ENCODE assay signal across 1 cellular context in genomic region chr1:152047954-152048640, GRCh38.
TF ChIP-seq lines count a peak whose summit lies in the region.

No MANE protein-coding gene starts in this region.

TF ChIP-seq in HepG2, 621 proteins besides CTCF, POLR2A, EP300 and RAD21 (continued from another document and continues in another):
- no peak for TF ChIP-seq TRIM22 (IDR thresholded peaks at IDR 0.05)
- peak; percentile 59; the same call in 1 of the 2 replicates for TF ChIP-seq ZNF543 (CRISPR knock-in tag; IDR thresholded peaks at IDR 0.05)
- no peak for TF ChIP-seq EED (CRISPR knock-in tag; IDR thresholded peaks at IDR 0.05)
- no peak for TF ChIP-seq ZBTB2 (CRISPR knock-in tag; IDR thresholded peaks at IDR 0.05; ENCODE audit: low read depth)
- no peak; the same call in 1 of the 2 replicates for TF ChIP-seq HMGXB3 (CRISPR knock-in tag; IDR thresholded peaks at IDR 0.05; ENCODE audit: borderline replicate concordance)
- TF ChIP-seq XBP1 (CRISPR knock-in tag; IDR thresholded peaks at IDR 0.05), result no peak
- 0 out of 2 replicates have a peak, but pooled peaks have one; percentile 20 for TF ChIP-seq ZNF792 (CRISPR knock-in tag; IDR thresholded peaks at IDR 0.05)
- TF ChIP-seq LRRFIP1 (CRISPR knock-in tag; conservative IDR thresholded peaks at IDR 0.05), result no peak
- TF ChIP-seq ZNF781 (CRISPR knock-in tag; IDR thresholded peaks at IDR 0.05; ENCODE audit: borderline replicate concordance, not compliant biosample characterization), result no peak
- no peak for TF ChIP-seq MLLT10 (CRISPR knock-in tag; IDR thresholded peaks at IDR 0.05)
- no peak for TF ChIP-seq U2AF1 (optimal IDR thresholded peaks at IDR 0.05; ENCODE audit: low read depth, low read length)
- no peak for TF ChIP-seq ZNF207 (IDR thresholded peaks at IDR 0.05; ENCODE audit: borderline replicate concordance)
- TF ChIP-seq PHF21A (CRISPR knock-in tag; IDR thresholded peaks at IDR 0.05), result peak; percentile 38; the same call in 1 of the 2 replicates
- no peak; the same call in 1 of the 2 replicates for TF ChIP-seq ZNF557 (CRISPR knock-in tag; IDR thresholded peaks at IDR 0.05)
- TF ChIP-seq ZSCAN5A (CRISPR knock-in tag; IDR thresholded peaks at IDR 0.05; ENCODE audit: borderline replicate concordance), result peak; percentile 61; the same call in 1 of the 2 replicates
- no peak for TF ChIP-seq ZNF33B (CRISPR knock-in tag; IDR thresholded peaks at IDR 0.05)
- no peak for TF ChIP-seq SMARCE1 (IDR thresholded peaks at IDR 0.05; ENCODE audit: borderline replicate concordance)
- no peak for TF ChIP-seq TCF7 (IDR thresholded peaks at IDR 0.05; ENCODE audit: low read depth)
- no peak for TF ChIP-seq HOXA7 (CRISPR knock-in tag; IDR thresholded peaks at IDR 0.05)
- TF ChIP-seq ZNF672 (CRISPR knock-in tag; IDR thresholded peaks at IDR 0.05), result no peak
- no peak for TF ChIP-seq TBX3 (IDR thresholded peaks at IDR 0.05; ENCODE audit: borderline replicate concordance)
- no peak for TF ChIP-seq SOX6 (IDR thresholded peaks at IDR 0.05)
- TF ChIP-seq SOX6 (CRISPR knock-in tag; IDR thresholded peaks at IDR 0.05), result peak; percentile 70
- no peak for TF ChIP-seq ZNF556 (CRISPR knock-in tag; IDR thresholded peaks at IDR 0.05; ENCODE audit: borderline replicate concordance)
- peak; percentile 28; the same call in 1 of the 2 replicates for TF ChIP-seq UBTF (CRISPR knock-in tag; IDR thresholded peaks at IDR 0.05)
- no peak for TF ChIP-seq GMEB1 (CRISPR knock-in tag; IDR thresholded peaks at IDR 0.05; ENCODE audit: borderline replicate concordance)
- TF ChIP-seq ZNF256 (CRISPR knock-in tag; conservative IDR thresholded peaks at IDR 0.05), result no peak
- TF ChIP-seq ZBTB42 (CRISPR knock-in tag; IDR thresholded peaks at IDR 0.05), result no peak
- TF ChIP-seq ZNF703 (CRISPR knock-in tag; IDR thresholded peaks at IDR 0.05; ENCODE audit: borderline replicate concordance), result no peak
- 0 out of 2 replicates have a peak, but pooled peaks have one; percentile 40 for TF ChIP-seq TGIF2 (CRISPR knock-in tag; IDR thresholded peaks at IDR 0.05)
- no peak for TF ChIP-seq ZNF7 (CRISPR knock-in tag; IDR thresholded peaks at IDR 0.05)
- no peak; the same call in 1 of the 2 replicates for TF ChIP-seq EHMT2 (IDR thresholded peaks at IDR 0.05; ENCODE audit: borderline replicate concordance, low read depth, low read length)
- no peak for TF ChIP-seq ZIK1 (CRISPR knock-in tag; IDR thresholded peaks at IDR 0.05; ENCODE audit: borderline replicate concordance, low read depth)
- no peak for TF ChIP-seq THYN1 (CRISPR knock-in tag; IDR thresholded peaks at IDR 0.05; ENCODE audit: borderline replicate concordance, low read depth)
- TF ChIP-seq SIN3A (IDR thresholded peaks at IDR 0.05; ENCODE audit: borderline replicate concordance, low read depth, low read length), result 0 out of 2 replicates have a peak, but pooled peaks have one; percentile 57
- TF ChIP-seq U2AF2 (IDR thresholded peaks at IDR 0.05; ENCODE audit: low read depth, low read length), result no peak
- no peak; the same call in 1 of the 2 replicates for TF ChIP-seq MIER3 (CRISPR knock-in tag; IDR thresholded peaks at IDR 0.05; ENCODE audit: borderline replicate concordance)
- TF ChIP-seq THAP8 (CRISPR knock-in tag; IDR thresholded peaks at IDR 0.05; ENCODE audit: borderline replicate concordance), result no peak
- TF ChIP-seq MTA1 (CRISPR knock-in tag; IDR thresholded peaks at IDR 0.05; ENCODE audit: borderline replicate concordance), result no peak
- TF ChIP-seq KDM5A (IDR thresholded peaks at IDR 0.05; ENCODE audit: borderline replicate concordance, low read length), result no peak
- TF ChIP-seq ZHX1 (CRISPR knock-in tag; IDR thresholded peaks at IDR 0.05; ENCODE audit: low read depth), result no peak
- TF ChIP-seq CENPBD1 (CRISPR knock-in tag; IDR thresholded peaks at IDR 0.05; ENCODE audit: borderline replicate concordance, low read depth), result no peak
- peak; percentile 55; the same call in 1 of the 2 replicates for TF ChIP-seq ZMYM2 (CRISPR knock-in tag; IDR thresholded peaks at IDR 0.05)
